Comparison of ENCODE assay signal across 11 cellular contexts in the genomic region with DNA sequence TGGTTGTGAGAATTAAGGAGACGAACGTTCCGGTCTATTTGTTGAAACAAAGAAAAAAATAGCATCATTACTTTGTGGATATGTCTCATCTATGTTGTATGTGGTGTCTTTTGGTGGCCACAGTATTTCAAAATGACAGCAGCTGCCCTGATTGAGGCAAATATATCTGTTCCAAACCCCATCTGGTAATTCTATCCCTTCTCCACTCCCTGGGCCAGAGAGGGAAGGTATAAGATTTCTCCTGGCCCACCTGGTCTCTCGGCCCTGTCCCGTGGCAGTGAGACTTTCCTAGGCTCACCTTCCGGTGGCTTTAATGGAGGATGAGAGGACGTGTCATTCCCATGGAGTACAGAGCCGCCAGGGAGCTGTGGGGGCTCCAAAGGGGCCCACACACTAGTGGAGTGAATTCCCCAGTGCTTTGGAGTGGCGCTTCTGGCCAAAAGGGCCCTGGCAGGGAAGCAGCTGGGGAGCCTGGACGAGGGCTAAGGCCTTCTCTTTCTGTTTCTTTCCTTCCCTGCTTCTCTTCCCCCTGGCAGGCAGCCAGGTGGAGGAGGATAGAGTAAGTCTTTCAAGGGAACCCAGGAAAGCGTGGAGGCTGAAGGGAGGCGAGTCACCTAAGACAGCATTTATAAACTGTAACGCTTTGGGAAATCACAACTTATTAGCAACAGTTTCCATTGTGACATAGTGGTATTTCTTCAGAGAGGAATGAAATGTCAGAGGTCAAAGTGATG. TPM values are rescaled to one million over a fixed set of nuclear protein-coding genes. Genes with fewer than 3 reads are reported as not detected.
DNase-seq lines count a peak whose midpoint lies in the region; ATAC-seq and TF ChIP-seq lines count a peak whose summit lies in the region.
"Had no signal": no experiment of that assay in that cellular context is flagged by ENCODE, and none has a peak within 500 bp of the region (broad histone marks: within the 10 kb centered on the region; RNA-seq: fewer than 3 reads in every experiment).

No MANE protein-coding gene starts in this region.

- H3K27ac Mint-ChIP-seq in effector memory CD8-positive, alpha-beta T cell = peak overlapping the region in 1 of 2 donors; percentile 72
- H3K27ac Mint-ChIP-seq in nephron progenitor cell (peak overlapping the region; percentile 72), endothelial cell (ENCODE audit: unreplicated experiment) (no peak overlapping the region)
- H3K27ac Mint-ChIP-seq in naive thymus-derived CD8-positive, alpha-beta T cell = peak overlapping the region in 3 of 10 donors; percentile 2 to 23 (median 20)

- peak overlapping the region; percentile 94 for H3K4me2 ChIP-seq in PC-9

- CTCF ChIA-PET in PC-9 (lab: Charles Lee) = no interaction called here

- H3K27me3 Mint-ChIP-seq in effector memory CD8-positive, alpha-beta T cell = no peaks in the 10 kb centered on the region
- H3K27me3 Mint-ChIP-seq in nephron progenitor cell (ENCODE audit: low read depth, poor library complexity) (peaks cover 11% of the 10 kb centered on the region), endothelial cell (ENCODE audit: unreplicated experiment) (peaks cover 6% of the 10 kb centered on the region)
- no peaks in the 10 kb centered on the region for H3K27me3 Mint-ChIP-seq in naive thymus-derived CD8-positive, alpha-beta T cell

- H3K4me1 Mint-ChIP-seq in effector memory CD8-positive, alpha-beta T cell (ENCODE audit: low read depth in 2 of 2) = peaks cover 45 to 48% of the 10 kb centered on the region in 2 donors
- peaks cover 46% of the 10 kb centered on the region for H3K4me1 Mint-ChIP-seq in nephron progenitor cell
- peaks cover 15 to 58% (median 18%) of the 10 kb centered on the region in 4 donors for H3K4me1 Mint-ChIP-seq in naive thymus-derived CD8-positive, alpha-beta T cell
- H3K4me1 Mint-ChIP-seq in endothelial cell (ENCODE audit: unreplicated experiment) = peaks cover 9% of the 10 kb centered on the region

- no peak overlapping the region for H3K4me3 ChIP-seq in PC-9

- peaks cover 78% of the 10 kb centered on the region for H4K20me1 ChIP-seq in PC-9 (ENCODE audit: insufficient read depth)

- DNase-seq in AG08396 (ENCODE audit: low spot score) (peak; percentile 29), PC-9 (no peak), nephron progenitor cell (no peak), endothelial cell (ENCODE audit: low spot score) (no peak)
- no peak for DNase-seq in effector memory CD8-positive, alpha-beta T cell
- DNase-seq in naive thymus-derived CD8-positive, alpha-beta T cell = no peak
- DNase-seq: activated naive CD4-positive, alpha-beta T cell treated with anti-CD3 and anti-CD28 coated beads, Interleukin-2, amount 50 U/mL, for 16 hours; NCI-H774 had no signal

- TF ChIP-seq CTCF in PC-9 (conservative IDR thresholded peaks at IDR 0.05) = no peak
- no peak for TF ChIP-seq CTCF in nephron progenitor cell (IDR thresholded peaks at IDR 0.05)
- no peak for TF ChIP-seq CTCF in endothelial cell (IDR thresholded peaks at IDR 0.05; ENCODE audit: unreplicated experiment)

- H3K36me3 ChIP-seq in PC-9 (ENCODE audit: low read depth) = peaks cover 75% of the 10 kb centered on the region

- POLR2A ChIA-PET in PC-9 (lab: Charles Lee; ENCODE audit: unreplicated experiment) = no interaction called here
- POLR2A ChIA-PET in naive thymus-derived CD8-positive, alpha-beta T cell (lab: Charles Lee) = interaction anchor here (0.6 kb wide), 1 partner anchor 309 kb away, joined by 3 read pairs; no protein-coding TSS in a partner anchor

- H3F3A ChIP-seq in PC-9 (ENCODE audit: insufficient read depth, low read depth) = peaks cover 49% of the 10 kb centered on the region

- BruUV-seq in PC-9 (replicated peaks; lab: Mats Ljungman, UMichigan) = no TSS peak

- H3K9me2 ChIP-seq in PC-9 (ENCODE audit: insufficient read depth) = no peaks in the 10 kb centered on the region

- intact Hi-C loops in PC-9 (cut with micrococcal nuclease; ENCODE audit: unreplicated experiment) = loop anchor here (5.0 to 10.0 kb wide), 2 partner anchors 147 to 421 kb away; no protein-coding TSS in a partner anchor

- no peaks in the 10 kb centered on the region for H3K27me3 ChIP-seq in PC-9 (ENCODE audit: insufficient read depth, low read depth)

- no peak for TF ChIP-seq POLR2A in GM18505 (IDR thresholded peaks at IDR 0.05; ENCODE audit: borderline replicate concordance, extremely low read depth, insufficient read depth, insufficient read length)

- peaks cover 29% of the 10 kb centered on the region for H3K36me3 Mint-ChIP-seq in effector memory CD8-positive, alpha-beta T cell (ENCODE audit: insufficient read depth)
- H3K36me3 Mint-ChIP-seq in nephron progenitor cell (ENCODE audit: low read depth) = no peaks in the 10 kb centered on the region
- no peaks in the 10 kb centered on the region for H3K36me3 Mint-ChIP-seq in naive thymus-derived CD8-positive, alpha-beta T cell
- no peaks in the 10 kb centered on the region for H3K36me3 Mint-ChIP-seq in endothelial cell (ENCODE audit: low read depth, unreplicated experiment)

- H3K4me3 Mint-ChIP-seq in effector memory CD8-positive, alpha-beta T cell = peak overlapping the region; percentile 20 to 49
- peak overlapping the region; percentile 12 for H3K4me3 Mint-ChIP-seq in nephron progenitor cell
- H3K4me3 Mint-ChIP-seq in naive thymus-derived CD8-positive, alpha-beta T cell = peak overlapping the region in 2 of 10 donors; percentile 10 to 11
- no peak overlapping the region for H3K4me3 Mint-ChIP-seq in endothelial cell (ENCODE audit: unreplicated experiment)
- H3K4me3 Mint-ChIP-seq: neural crest cell had no signal

- H3K79me2 ChIP-seq in PC-9 (ENCODE audit: low read depth) = peaks cover 100% of the 10 kb centered on the region

- no peaks in the 10 kb centered on the region for H3K9me3 ChIP-seq in PC-9 (ENCODE audit: insufficient read depth, low read depth)

- peak overlapping the region; percentile 96 for H3K27ac ChIP-seq in PC-9

- no peaks in the 10 kb centered on the region for H3K9me3 Mint-ChIP-seq in effector memory CD8-positive, alpha-beta T cell
- H3K9me3 Mint-ChIP-seq in nephron progenitor cell (no peaks in the 10 kb centered on the region), endothelial cell (ENCODE audit: unreplicated experiment) (no peaks in the 10 kb centered on the region)
- no peaks in the 10 kb centered on the region for H3K9me3 Mint-ChIP-seq in naive thymus-derived CD8-positive, alpha-beta T cell
- H3K9me3 Mint-ChIP-seq: neural crest cell had no signal

- ATAC-seq in effector memory CD8-positive, alpha-beta T cell (replicated peaks) = no peak
- ATAC-seq in GM18861 (IDR thresholded peaks at IDR 0.05; ENCODE audit: unreplicated experiment) (no peak), GM18505 (IDR thresholded peaks at IDR 0.05; ENCODE audit: unreplicated experiment) (no peak)
- no peak for ATAC-seq in naive thymus-derived CD8-positive, alpha-beta T cell

- H2AFZ ChIP-seq in PC-9 = no peak overlapping the region

- peaks cover 14% of the 10 kb centered on the region for H3K4me1 ChIP-seq in PC-9 (replicated peaks; ENCODE audit: insufficient read depth)

RNA-seq across cellular contexts. Expression of gene FOSL2, which starts 5.6 kb away (rescaled TPM):
- total RNA-seq in PC-9 (2021) (46.0 and 60.0 TPM in 2 replicates), endothelial cell (ENCODE audit: unreplicated experiment) (24.4 TPM)
- total RNA-seq in naive thymus-derived CD8-positive, alpha-beta T cell = 1 to 10 TPM; 1.2 to 1.6 TPM
- polyA plus RNA-seq in naive thymus-derived CD8-positive, alpha-beta T cell = 1 to 10 TPM in 1 of 3 donors, under 1 TPM in 2; 0.46 to 6.5 (median 0.85) TPM
